In genomic region chr3:73868688-73869315, GRCh38 we compare ENCODE assay signal across 8 cellular contexts.
A peak's percentile ranks its signal among the peaks of the same experiment; 100 is the strongest.
DNase-seq lines count a peak whose midpoint lies in the region; ATAC-seq and TF ChIP-seq lines count a peak whose summit lies in the region.

No MANE protein-coding gene starts in this region.

- no peaks in the 10 kb centered on the region for H3K9me3 ChIP-seq in upper lobe of left lung
- no peaks in the 10 kb centered on the region for H3K9me3 ChIP-seq in CD4-positive, alpha-beta T cell (ENCODE audit: control insufficient read depth, low read length)

- ATAC-seq in upper lobe of left lung (ENCODE audit: low FRiP score in 2 of 2): no peak
- ATAC-seq in activated T-cell treated with anti-CD3 and anti-CD28 coated beads, Interleukin-2, amount 50 U/mL, for 72 hours (replicated peaks in 1 of 2): no peak
- ATAC-seq in CD4-positive, alpha-beta T cell (ENCODE audit: poor library complexity): no peak

- no peaks in the 10 kb centered on the region for H3K4me1 Mint-ChIP-seq in activated T-cell treated with anti-CD3 and anti-CD28 coated beads, Interleukin-2, amount 50 U/mL, for 72 hours (ENCODE audit: low read depth)
- H3K4me1 Mint-ChIP-seq in CD4-positive, alpha-beta T cell (ENCODE audit: low read depth): no peaks in the 10 kb centered on the region

- no peak for TF ChIP-seq POLR2A in upper lobe of left lung (IDR thresholded peaks at IDR 0.05)

- H3K27me3 ChIP-seq in upper lobe of left lung: no peaks in the 10 kb centered on the region
- H3K27me3 ChIP-seq in CD4-positive, alpha-beta T cell (ENCODE audit: control insufficient read depth, insufficient read depth, low read length): no peaks in the 10 kb centered on the region

- H3K27ac ChIP-seq in upper lobe of left lung: no peak overlapping the region
- no peak overlapping the region for H3K27ac ChIP-seq in CD4-positive, alpha-beta T cell (ENCODE audit: low read depth, low read length)

- H3K27ac Mint-ChIP-seq in activated T-cell treated with anti-CD3 and anti-CD28 coated beads, Interleukin-2, amount 50 U/mL, for 72 hours: no peak overlapping the region
- no peak overlapping the region for H3K27ac Mint-ChIP-seq in CD4-positive, alpha-beta T cell

- WGBS in upper lobe of left lung, 2 donors: 44 to 47% methylated on average over 3 of the region's 3 CpGs

- CTCF ChIA-PET in CD4-positive, alpha-beta T cell (lab: Charles Lee): no interaction called here

- peak; percentile 1 for DNase-seq in NCI-H2171 (lab: John Stamatoyannopoulos, UW)
- peak; percentile 21 for DNase-seq in cerebellum (ENCODE audit: low spot score)
- peak; percentile 75 for DNase-seq in medulla oblongata (ENCODE audit: extremely low spot score)
- no peak for DNase-seq in upper lobe of left lung
- DNase-seq in activated T-cell treated with anti-CD3 and anti-CD28 coated beads, Interleukin-2, amount 50 U/mL, for 72 hours: no peak
- no peak for DNase-seq in CD4-positive, alpha-beta T cell
- no peak for DNase-seq in posterior vena cava (ENCODE audit: low spot score)

- H3K36me3 Mint-ChIP-seq in activated T-cell treated with anti-CD3 and anti-CD28 coated beads, Interleukin-2, amount 50 U/mL, for 72 hours (ENCODE audit: insufficient read depth in 2 of 2): no peaks in the 10 kb centered on the region
- no peaks in the 10 kb centered on the region for H3K36me3 Mint-ChIP-seq in CD4-positive, alpha-beta T cell (ENCODE audit: low read depth)

- H3K4me3 Mint-ChIP-seq in activated T-cell treated with anti-CD3 and anti-CD28 coated beads, Interleukin-2, amount 50 U/mL, for 72 hours: no peak overlapping the region
- no peak overlapping the region for H3K4me3 Mint-ChIP-seq in CD4-positive, alpha-beta T cell

- TF ChIP-seq CTCF in GM12872 (IDR thresholded peaks at IDR 0.05; ENCODE audit: insufficient read depth, low read depth, low read length) (0 out of 3 replicates have a peak, but pooled peaks have one; percentile 12), upper lobe of left lung (IDR thresholded peaks at IDR 0.05) (peak in 3 of 6 experiments; percentile 25 to 36 (median 33))
- TF ChIP-seq CTCF in CD4-positive, alpha-beta T cell (IDR thresholded peaks at IDR 0.05): no peak

- no peak overlapping the region for H3K4me3 ChIP-seq in upper lobe of left lung

- no peaks in the 10 kb centered on the region for H3K27me3 Mint-ChIP-seq in activated T-cell treated with anti-CD3 and anti-CD28 coated beads, Interleukin-2, amount 50 U/mL, for 72 hours (ENCODE audit: low read depth)
- H3K27me3 Mint-ChIP-seq in CD4-positive, alpha-beta T cell: no peaks in the 10 kb centered on the region

- POLR2A ChIA-PET in CD4-positive, alpha-beta T cell (lab: Charles Lee): no interaction called here

- peaks cover 3 to 5% of the 10 kb centered on the region in 2 donors for H3K9me3 Mint-ChIP-seq in activated T-cell treated with anti-CD3 and anti-CD28 coated beads, Interleukin-2, amount 50 U/mL, for 72 hours
- peaks cover 2% of the 10 kb centered on the region for H3K9me3 Mint-ChIP-seq in CD4-positive, alpha-beta T cell

- TF ChIP-seq EP300 in upper lobe of left lung (IDR thresholded peaks at IDR 0.05): no peak

- intact Hi-C loops in CD4-positive, alpha-beta T cell (cut with DNase I, micrococcal nuclease): no loop called here
- intact Hi-C loops in posterior vena cava (cut with DNase I): no loop called here

- no peaks in the 10 kb centered on the region for H3K36me3 ChIP-seq in upper lobe of left lung

- no peaks in the 10 kb centered on the region for H3K4me1 ChIP-seq in upper lobe of left lung

Comparison
In these comparisons a context has a peak if more than half of its experiments do, and no peak if none do; other contexts are left out.
1. DNase-seq: peak in NCI-H2171 (single experiment), cerebellum (single experiment) and medulla oblongata (single experiment); none in upper lobe of left lung (0 of 2), activated T-cell treated with anti-CD3 and anti-CD28 coated beads, Interleukin-2, amount 50 U/mL, for 72 hours (0 of 2), CD4-positive, alpha-beta T cell (0 of 10) and posterior vena cava (single experiment).